11 cellular contexts compared by ENCODE assay signal in the genomic region with DNA sequence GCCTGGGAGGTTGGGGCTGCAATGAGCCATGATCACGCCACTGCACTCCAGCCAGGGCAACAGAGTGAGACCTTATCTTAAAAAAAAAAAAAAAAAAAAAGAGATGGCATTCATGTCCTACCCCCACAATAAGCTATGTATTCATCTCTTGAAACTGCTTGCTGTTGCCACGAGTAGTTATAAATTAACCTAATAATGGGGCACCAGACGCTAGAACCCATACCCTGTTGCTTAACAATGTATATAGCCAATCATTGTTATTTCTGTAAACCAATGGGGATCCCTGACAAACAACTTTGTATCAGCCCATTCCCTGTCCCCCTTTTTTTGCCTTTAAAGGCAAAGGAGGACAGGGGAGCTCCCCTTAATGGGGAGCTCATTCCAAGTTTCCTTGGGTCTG.
"Had no signal": no experiment of that assay in that cellular context is flagged by ENCODE, and none has a peak within 500 bp of the region (broad histone marks: within the 10 kb centered on the region; RNA-seq: fewer than 3 reads in every experiment).

No MANE protein-coding gene starts in this region.

- H2AFZ ChIP-seq: GM23248, GM23338 had no signal

- FAIRE-seq: H1, H54 had no signal

- H3K27ac ChIP-seq: GM23248 had no signal

- H3K4me2 ChIP-seq: GM23338 had no signal

- H3K9ac ChIP-seq: GM23248 had no signal

- ATAC-seq: GM23338, HCT116 had no signal

- H3K4me3 ChIP-seq: GM23248, GM23338, HAP-1 had no signal

- DNase-seq: GM23248, GOT3, H7, H9, HCEC 1CT, HFFc6 had no signal

- H3K36me3 ChIP-seq: HAP-1 had no signal
